In genomic region chr11:46698597-46698996, GRCh38 we compare ENCODE assay signal across 12 cellular contexts. TPM values are rescaled to one million over a fixed set of nuclear protein-coding genes. Genes with fewer than 3 reads are reported as not detected.
A peak's percentile ranks its signal among the peaks of the same experiment; 100 is the strongest.
DNase-seq lines count a peak whose midpoint lies in the region; ATAC-seq and TF ChIP-seq lines count a peak whose summit lies in the region.
"Had no signal": no experiment of that assay in that cellular context is flagged by ENCODE, and none has a peak within 500 bp of the region (broad histone marks: within the 10 kb centered on the region; RNA-seq: fewer than 3 reads in every experiment).

No MANE protein-coding gene starts in this region.

- H4K20me1 ChIP-seq in IMR-90 (ENCODE audit: insufficient read depth, low read length), result peaks cover 12% of the 10 kb centered on the region; the same call in 1 of the 2 replicates

- dilution Hi-C loops in IMR-90 (cut with HindIII; ENCODE audit: low sequenced_read_pairs, unreplicated experiment), result no loop called here

- H3K27ac Mint-ChIP-seq in chondrocyte (ENCODE audit: unreplicated experiment), result peak overlapping the region; percentile 76

- H3K27ac ChIP-seq in IMR-90 (ENCODE audit: insufficient read depth, low read length) (no peak overlapping the region), neutrophil (peak overlapping the region; percentile 92)

- H4K91ac ChIP-seq in IMR-90 (ENCODE audit: insufficient read depth, low read depth, low read length), result no peak overlapping the region

- H2AK9ac ChIP-seq in IMR-90 (replicated peaks; ENCODE audit: low read depth, low read length, poor library complexity), result peak overlapping the region; percentile 87

- H3K4me3 ChIP-seq in IMR-90 (ENCODE audit: insufficient read depth, low read depth, low read length), result no peak overlapping the region
- peak overlapping the region in 1 of 2 experiments; percentile 29 for H3K4me3 ChIP-seq in neutrophil (ENCODE audit: low read depth in 1 of 2, low read length in 1 of 2)

- ATAC-seq in IMR-90 (ENCODE audit: low read depth) (no peak), GM19397 (IDR thresholded peaks at IDR 0.05; ENCODE audit: unreplicated experiment) (no peak), HG02840 (IDR thresholded peaks at IDR 0.05; ENCODE audit: low FRiP score, unreplicated experiment) (no peak)

- no peak overlapping the region for H3K9ac ChIP-seq in IMR-90 (ENCODE audit: low read depth, low read length)

- WGBS in IMR-90 (ENCODE audit: extremely low coverage in 2 of 2, insufficient read length in 1 of 2), 2 experiments, result no CpG with 5 or more reads among the region's 1 CpG

- H3K27me3 Mint-ChIP-seq in chondrocyte (ENCODE audit: low read depth), result no peaks in the 10 kb centered on the region

- no peak overlapping the region for H2BK20ac ChIP-seq in IMR-90 (ENCODE audit: low read depth, low read length)

- no TSS peak for BruUV-seq in IMR-90 (replicated peaks; lab: Mats Ljungman, UMichigan)

- H2BK15ac ChIP-seq in IMR-90 (ENCODE audit: low read depth, low read length), result no peak overlapping the region

- H3K4ac ChIP-seq in IMR-90 (ENCODE audit: low read depth, low read length), result peak overlapping the region; percentile 54

- peak overlapping the region; percentile 16 for H2BK5ac ChIP-seq in IMR-90 (ENCODE audit: low read depth, low read length, poor library complexity, severe bottlenecking)

- peaks cover 30% of the 10 kb centered on the region for H3K36me3 Mint-ChIP-seq in chondrocyte (ENCODE audit: low read depth)

- no peak overlapping the region for H3K18ac ChIP-seq in IMR-90 (ENCODE audit: low read depth, low read length)

- H3K23ac ChIP-seq in IMR-90 (ENCODE audit: low read depth, low read length), result peak overlapping the region; percentile 11; the same call in 1 of the 2 replicates

- TF ChIP-seq RAD21 in IMR-90 (IDR thresholded peaks at IDR 0.05; ENCODE audit: low read length), result no peak

- peaks cover 42% of the 10 kb centered on the region for H3K36me3 ChIP-seq in IMR-90 (ENCODE audit: control insufficient read depth, insufficient read depth, low read length)
- H3K36me3 ChIP-seq in neutrophil, result peaks cover 56% of the 10 kb centered on the region

- no peak overlapping the region for H3K56ac ChIP-seq in IMR-90 (ENCODE audit: extremely low read depth, insufficient read depth, low read length)

- H3K9me3 Mint-ChIP-seq in chondrocyte (ENCODE audit: low read depth), result no peaks in the 10 kb centered on the region

- in situ Hi-C loops in IMR-90 (cut with MboI; ENCODE audit: low sequenced_read_pairs), result no loop called here

- H4K5ac ChIP-seq in IMR-90 (ENCODE audit: low read depth, low read length), result no peak overlapping the region

- peak overlapping the region; percentile 99 for H3K4me3 Mint-ChIP-seq in chondrocyte (ENCODE audit: unreplicated experiment)

- POLR2A ChIA-PET in IMR-90 (lab: Charles Lee; ENCODE audit: unreplicated experiment), result interaction anchor here (0.6 kb wide), 2 partner anchors 45 to 314 kb away, joined by 5 to 11 read pairs; no protein-coding TSS in a partner anchor

- H2AK5ac ChIP-seq in IMR-90 (ENCODE audit: low read depth, low read length), result no peak overlapping the region; the same call in 1 of the 2 replicates

- TF ChIP-seq CTCF in IMR-90 (conservative IDR thresholded peaks at IDR 0.05; ENCODE audit: low read depth, low read length) (no peak), chondrocyte (IDR thresholded peaks at IDR 0.05) (no peak), neutrophil (IDR thresholded peaks at IDR 0.05) (no peak)

- H3K4me1 Mint-ChIP-seq in chondrocyte (ENCODE audit: low read depth), result peaks cover 85% of the 10 kb centered on the region

- no peaks in the 10 kb centered on the region for H3K27me3 ChIP-seq in IMR-90 (ENCODE audit: control insufficient read depth, insufficient read depth, low read length)
- H3K27me3 ChIP-seq in neutrophil, result no peaks in the 10 kb centered on the region

- H3K9me3 ChIP-seq in IMR-90 (ENCODE audit: control insufficient read depth, insufficient read depth, low read length) (no peaks in the 10 kb centered on the region), neutrophil (no peaks in the 10 kb centered on the region)

- H3K4me1 ChIP-seq in IMR-90 (ENCODE audit: control insufficient read depth, insufficient read depth, low read length), result peaks cover 13% of the 10 kb centered on the region
- H3K4me1 ChIP-seq in neutrophil (ENCODE audit: control insufficient read depth in 1 of 2, insufficient read depth in 1 of 2, low read depth in 1 of 2, low read length in 1 of 2), result peaks cover 51 to 53% of the 10 kb centered on the region in 2 experiments

- H2AFZ ChIP-seq in IMR-90 (replicated peaks; ENCODE audit: low read length, poor library complexity), result no peak overlapping the region

- DNase-seq in CD1c-positive myeloid dendritic cell (ENCODE audit: extremely low spot score) (peak; percentile 34), IMR-90 (no peak), chondrocyte (ENCODE audit: low spot score) (no peak), GM19238 (ENCODE audit: insufficient read length, low spot score) (no peak)
- DNase-seq: activated CD8-positive, alpha-beta memory T cell treated with anti-CD3 and anti-CD28 coated beads, Interleukin-2, amount 50 U/mL, for 48 hours; dermis blood vessel endothelial cell had no signal

- CTCF ChIA-PET in IMR-90 (lab: Yijun Ruan, JAX), result interaction anchor here (0.7 to 0.8 kb wide), 2 partner anchors 14 to 32 kb away, joined by 3 read pairs; no protein-coding TSS in a partner anchor

- no peak for TF ChIP-seq POLR2A in IMR-90 (IDR thresholded peaks at IDR 0.05; ENCODE audit: low read depth, low read length)

- H4K8ac ChIP-seq in IMR-90 (ENCODE audit: low read depth in 2 of 2, low read length in 2 of 2), result no peak overlapping the region

- peaks cover 12% of the 10 kb centered on the region; the same call in 1 of the 2 replicates for H3K9me1 ChIP-seq in IMR-90 (ENCODE audit: insufficient read depth, low read length)

- peak overlapping the region; percentile 7; the same call in 1 of the 2 replicates for H3K4me2 ChIP-seq in IMR-90 (ENCODE audit: low read depth, low read length)

- intact Hi-C loops in IMR-90 (cut with micrococcal nuclease), result no loop called here

- peaks cover 39 to 82% of the 10 kb centered on the region in 2 experiments for H3K79me1 ChIP-seq in IMR-90 (ENCODE audit: low read depth in 1 of 2, low read length in 2 of 2)

- H3K14ac ChIP-seq in IMR-90 (replicated peaks; ENCODE audit: low read depth, low read length), result 0 out of 2 replicates have a peak overlapping the region, but pooled peaks have one; percentile 25

- no peak overlapping the region for H2BK120ac ChIP-seq in IMR-90 (ENCODE audit: low read depth, low read length)

TF ChIP-seq in IMR-90, 13 proteins besides CTCF, POLR2A, EP300 and RAD21:
- TF ChIP-seq MAFK (IDR thresholded peaks at IDR 0.05; ENCODE audit: low read depth, low read length), result no peak
- no peak for TF ChIP-seq SMC3 (IDR thresholded peaks at IDR 0.05; ENCODE audit: low read depth, low read length)
- TF ChIP-seq RFX5 (IDR thresholded peaks at IDR 0.05; ENCODE audit: low read depth, low read length), result no peak
- TF ChIP-seq, protein P1, sequence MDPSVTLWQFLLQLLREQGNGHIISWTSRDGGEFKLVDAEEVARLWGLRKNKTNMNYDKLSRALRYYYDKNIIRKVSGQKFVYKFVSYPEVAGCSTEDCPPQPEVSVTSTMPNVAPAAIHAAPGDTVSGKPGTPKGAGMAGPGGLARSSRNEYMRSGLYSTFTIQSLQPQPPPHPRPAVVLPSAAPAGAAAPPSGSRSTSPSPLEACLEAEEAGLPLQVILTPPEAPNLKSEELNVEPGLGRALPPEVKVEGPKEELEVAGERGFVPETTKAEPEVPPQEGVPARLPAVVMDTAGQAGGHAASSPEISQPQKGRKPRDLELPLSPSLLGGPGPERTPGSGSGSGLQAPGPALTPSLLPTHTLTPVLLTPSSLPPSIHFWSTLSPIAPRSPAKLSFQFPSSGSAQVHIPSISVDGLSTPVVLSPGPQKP (IDR thresholded peaks at IDR 0.05; ENCODE audit: borderline replicate concordance, low read depth, low read length), result no peak
- no peak for TF ChIP-seq CHD1 (IDR thresholded peaks at IDR 0.05; ENCODE audit: low read depth, low read length)

RNA-seq across cellular contexts. Expression of gene ARHGAP1, which starts 1.8 kb away (rescaled TPM):
- total RNA-seq in IMR-90 (2012; rRNA removed), result 28.1 and 46.6 TPM in 2 replicates
- 75.7 and 78.8 TPM in 2 replicates for polyA plus RNA-seq in IMR-90 (2012; rRNA removed)
- 77.3 and 77.9 TPM in 2 replicates for polyA plus RNA-seq in IMR-90 (2012; cell fraction: cytosol; rRNA removed)
- polyA plus RNA-seq in IMR-90 (2012; cell fraction: nucleus; rRNA removed; ENCODE audit: low replicate concordance), result 56.6 and 87.7 TPM in 2 replicates
- 109 to 163 TPM (median 155 TPM) in 3 replicates for total RNA-seq in chondrocyte

RNA-seq across cellular contexts. Expression of gene ZNF408, which starts 2.2 kb away (rescaled TPM):
- total RNA-seq in IMR-90 (2012; rRNA removed) (9.5 and 10.3 TPM in 2 replicates), chondrocyte (12.3 to 15.5 TPM (median 14.6 TPM) in 3 replicates)
- 10.4 and 11.1 TPM in 2 replicates for polyA plus RNA-seq in IMR-90 (2012; rRNA removed)
- 5.4 and 8.6 TPM in 2 replicates for polyA plus RNA-seq in IMR-90 (2012; cell fraction: cytosol; rRNA removed)
- 16.7 and 32.2 TPM in 2 replicates for polyA plus RNA-seq in IMR-90 (2012; cell fraction: nucleus; rRNA removed; ENCODE audit: low replicate concordance)

RNA-seq across cellular contexts. Expression of gene F2, which starts 20.4 kb away (rescaled TPM):
- total RNA-seq in IMR-90 (2012; rRNA removed), result not detected in 2 replicates
- polyA plus RNA-seq in IMR-90 (2012; rRNA removed), result not detected in 2 replicates
- polyA plus RNA-seq in IMR-90 (2012; cell fraction: cytosol; rRNA removed), result 0.02 TPM in 2 replicates
- polyA plus RNA-seq in IMR-90 (2012; cell fraction: nucleus; rRNA removed; ENCODE audit: low replicate concordance), result 0.16 and 0.70 TPM in 2 replicates
- 0.25 TPM in 1 of 3 replicates, not detected in the others for total RNA-seq in chondrocyte
- total RNA-seq: dermis blood vessel endothelial cell, NCI-H460, SK-MEL-5, ureter had no signal
